Comparison of ENCODE assay signal across 1 cellular context in the genomic region with DNA sequence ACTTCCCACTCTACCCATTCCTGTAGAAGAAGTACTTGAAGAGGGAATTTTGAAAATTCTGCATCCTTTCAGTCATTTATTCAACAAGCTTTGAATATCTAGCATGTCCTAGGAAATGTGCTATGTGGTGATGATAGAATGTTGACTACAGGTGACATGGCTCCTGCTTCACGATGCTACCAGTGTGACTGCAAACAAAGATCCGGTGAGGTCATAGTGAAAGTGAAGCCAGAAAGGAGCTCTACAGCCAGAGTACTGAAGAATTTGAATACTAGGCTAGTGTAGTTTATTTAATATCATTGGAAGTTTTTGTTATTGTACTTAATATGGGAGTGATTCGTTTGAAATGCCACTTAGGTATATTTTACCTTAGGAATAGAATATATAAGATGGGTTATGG.
TF ChIP-seq lines count a peak whose summit lies in the region.

No MANE protein-coding gene starts in this region.

TF ChIP-seq in GM23338, 12 proteins besides CTCF, POLR2A, EP300 and RAD21 (continued from another document):
- TF ChIP-seq, protein P1, sequence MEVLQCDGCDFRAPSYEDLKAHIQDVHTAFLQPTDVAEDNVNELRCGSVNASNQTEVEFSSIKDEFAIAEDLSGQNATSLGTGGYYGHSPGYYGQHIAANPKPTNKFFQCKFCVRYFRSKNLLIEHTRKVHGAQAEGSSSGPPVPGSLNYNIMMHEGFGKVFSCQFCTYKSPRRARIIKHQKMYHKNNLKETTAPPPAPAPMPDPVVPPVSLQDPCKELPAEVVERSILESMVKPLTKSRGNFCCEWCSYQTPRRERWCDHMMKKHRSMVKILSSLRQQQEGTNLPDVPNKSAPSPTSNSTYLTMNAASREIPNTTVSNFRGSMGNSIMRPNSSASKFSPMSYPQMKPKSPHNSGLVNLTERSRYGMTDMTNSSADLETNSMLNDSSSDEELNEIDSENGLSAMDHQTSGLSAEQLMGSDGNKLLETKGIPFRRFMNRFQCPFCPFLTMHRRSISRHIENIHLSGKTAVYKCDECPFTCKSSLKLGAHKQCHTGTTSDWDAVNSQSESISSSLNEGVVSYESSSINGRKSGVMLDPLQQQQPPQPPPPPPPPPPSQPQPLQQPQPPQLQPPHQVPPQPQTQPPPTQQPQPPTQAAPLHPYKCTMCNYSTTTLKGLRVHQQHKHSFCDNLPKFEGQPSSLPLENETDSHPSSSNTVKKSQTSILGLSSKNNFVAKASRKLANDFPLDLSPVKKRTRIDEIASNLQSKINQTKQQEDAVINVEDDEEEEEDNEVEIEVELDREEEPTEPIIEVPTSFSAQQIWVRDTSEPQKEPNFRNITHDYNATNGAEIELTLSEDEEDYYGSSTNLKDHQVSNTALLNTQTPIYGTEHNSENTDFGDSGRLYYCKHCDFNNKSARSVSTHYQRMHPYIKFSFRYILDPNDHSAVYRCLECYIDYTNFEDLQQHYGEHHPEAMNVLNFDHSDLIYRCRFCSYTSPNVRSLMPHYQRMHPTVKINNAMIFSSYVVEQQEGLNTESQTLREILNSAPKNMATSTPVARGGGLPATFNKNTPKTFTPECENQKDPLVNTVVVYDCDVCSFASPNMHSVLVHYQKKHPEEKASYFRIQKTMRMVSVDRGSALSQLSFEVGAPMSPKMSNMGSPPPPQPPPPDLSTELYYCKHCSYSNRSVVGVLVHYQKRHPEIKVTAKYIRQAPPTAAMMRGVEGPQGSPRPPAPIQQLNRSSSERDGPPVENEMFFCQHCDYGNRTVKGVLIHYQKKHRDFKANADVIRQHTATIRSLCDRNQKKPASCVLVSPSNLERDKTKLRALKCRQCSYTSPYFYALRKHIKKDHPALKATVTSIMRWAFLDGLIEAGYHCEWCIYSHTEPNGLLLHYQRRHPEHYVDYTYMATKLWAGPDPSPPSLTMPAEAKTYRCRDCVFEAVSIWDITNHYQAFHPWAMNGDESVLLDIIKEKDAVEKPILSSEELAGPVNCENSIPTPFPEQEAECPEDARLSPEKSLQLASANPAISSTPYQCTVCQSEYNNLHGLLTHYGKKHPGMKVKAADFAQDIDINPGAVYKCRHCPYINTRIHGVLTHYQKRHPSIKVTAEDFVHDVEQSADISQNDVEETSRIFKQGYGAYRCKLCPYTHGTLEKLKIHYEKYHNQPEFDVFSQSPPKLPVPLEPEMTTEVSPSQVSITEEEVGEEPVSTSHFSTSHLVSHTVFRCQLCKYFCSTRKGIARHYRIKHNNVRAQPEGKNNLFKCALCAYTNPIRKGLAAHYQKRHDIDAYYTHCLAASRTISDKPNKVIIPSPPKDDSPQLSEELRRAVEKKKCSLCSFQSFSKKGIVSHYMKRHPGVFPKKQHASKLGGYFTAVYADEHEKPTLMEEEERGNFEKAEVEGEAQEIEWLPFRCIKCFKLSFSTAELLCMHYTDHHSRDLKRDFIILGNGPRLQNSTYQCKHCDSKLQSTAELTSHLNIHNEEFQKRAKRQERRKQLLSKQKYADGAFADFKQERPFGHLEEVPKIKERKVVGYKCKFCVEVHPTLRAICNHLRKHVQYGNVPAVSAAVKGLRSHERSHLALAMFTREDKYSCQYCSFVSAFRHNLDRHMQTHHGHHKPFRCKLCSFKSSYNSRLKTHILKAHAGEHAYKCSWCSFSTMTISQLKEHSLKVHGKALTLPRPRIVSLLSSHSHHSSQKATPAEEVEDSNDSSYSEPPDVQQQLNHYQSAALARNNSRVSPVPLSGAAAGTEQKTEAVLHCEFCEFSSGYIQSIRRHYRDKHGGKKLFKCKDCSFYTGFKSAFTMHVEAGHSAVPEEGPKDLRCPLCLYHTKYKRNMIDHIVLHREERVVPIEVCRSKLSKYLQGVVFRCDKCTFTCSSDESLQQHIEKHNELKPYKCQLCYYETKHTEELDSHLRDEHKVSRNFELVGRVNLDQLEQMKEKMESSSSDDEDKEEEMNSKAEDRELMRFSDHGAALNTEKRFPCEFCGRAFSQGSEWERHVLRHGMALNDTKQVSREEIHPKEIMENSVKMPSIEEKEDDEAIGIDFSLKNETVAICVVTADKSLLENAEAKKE (CRISPR knock-in tag; IDR thresholded peaks at IDR 0.05): no peak
- TF ChIP-seq, protein P2, sequence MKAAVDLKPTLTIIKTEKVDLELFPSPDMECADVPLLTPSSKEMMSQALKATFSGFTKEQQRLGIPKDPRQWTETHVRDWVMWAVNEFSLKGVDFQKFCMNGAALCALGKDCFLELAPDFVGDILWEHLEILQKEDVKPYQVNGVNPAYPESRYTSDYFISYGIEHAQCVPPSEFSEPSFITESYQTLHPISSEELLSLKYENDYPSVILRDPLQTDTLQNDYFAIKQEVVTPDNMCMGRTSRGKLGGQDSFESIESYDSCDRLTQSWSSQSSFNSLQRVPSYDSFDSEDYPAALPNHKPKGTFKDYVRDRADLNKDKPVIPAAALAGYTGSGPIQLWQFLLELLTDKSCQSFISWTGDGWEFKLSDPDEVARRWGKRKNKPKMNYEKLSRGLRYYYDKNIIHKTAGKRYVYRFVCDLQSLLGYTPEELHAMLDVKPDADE (IDR thresholded peaks at IDR 0.05): no peak
- TF ChIP-seq STAT1 (IDR thresholded peaks at IDR 0.05; ENCODE audit: unreplicated experiment) (no peak), ZNF331 (CRISPR knock-in tag; IDR thresholded peaks at IDR 0.05; ENCODE audit: low read depth) (no peak), CREB1 (CRISPR knock-in tag; IDR thresholded peaks at IDR 0.05; ENCODE audit: low read depth) (no peak), JUNB (IDR thresholded peaks at IDR 0.05; ENCODE audit: unreplicated experiment) (no peak), POLR2AphosphoS5 (IDR thresholded peaks at IDR 0.05; ENCODE audit: low read depth) (no peak)
